In the genomic region with DNA sequence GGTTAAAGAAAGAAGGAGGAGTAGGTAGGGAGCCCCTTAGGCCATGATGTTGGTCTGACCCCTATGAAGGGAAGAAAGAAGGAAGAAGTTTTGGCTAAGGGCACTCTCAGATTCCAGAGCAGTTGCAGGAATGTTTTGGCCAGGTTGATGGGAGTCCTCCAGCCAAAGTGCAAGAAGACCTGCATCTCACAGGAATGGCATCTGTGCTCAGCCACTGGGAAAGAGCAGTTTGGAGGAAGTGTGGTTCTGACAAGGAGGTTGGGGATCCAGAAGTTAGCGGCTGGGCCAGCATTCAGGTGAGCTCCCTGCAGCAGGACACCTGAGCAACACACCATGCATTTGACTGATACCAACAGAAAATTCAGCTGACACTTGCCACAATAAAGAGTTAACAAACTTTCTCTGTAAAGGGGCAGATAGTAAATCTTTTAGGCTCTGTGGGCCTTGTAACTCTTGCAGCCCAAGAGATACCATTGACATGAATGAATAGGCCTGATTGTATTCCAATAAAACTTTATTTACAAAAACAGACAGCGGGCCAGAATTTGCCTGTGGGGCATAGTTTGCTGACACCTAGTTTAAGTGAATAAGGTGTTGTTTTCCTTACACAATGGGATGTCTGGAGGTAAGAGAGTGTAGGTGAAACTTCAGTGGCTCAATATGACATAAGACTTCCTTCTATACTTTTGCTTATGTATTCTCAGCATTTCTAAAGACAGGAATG, we compare ENCODE assay signal across 2 cellular contexts.
TF ChIP-seq lines count a peak whose summit lies in the region.

No MANE protein-coding gene starts in this region.

TF ChIP-seq in HepG2, 621 proteins besides CTCF, POLR2A, EP300 and RAD21:
- TF ChIP-seq ETV6 (CRISPR knock-in tag; conservative IDR thresholded peaks at IDR 0.05): no peak
- TF ChIP-seq, protein P1, sequence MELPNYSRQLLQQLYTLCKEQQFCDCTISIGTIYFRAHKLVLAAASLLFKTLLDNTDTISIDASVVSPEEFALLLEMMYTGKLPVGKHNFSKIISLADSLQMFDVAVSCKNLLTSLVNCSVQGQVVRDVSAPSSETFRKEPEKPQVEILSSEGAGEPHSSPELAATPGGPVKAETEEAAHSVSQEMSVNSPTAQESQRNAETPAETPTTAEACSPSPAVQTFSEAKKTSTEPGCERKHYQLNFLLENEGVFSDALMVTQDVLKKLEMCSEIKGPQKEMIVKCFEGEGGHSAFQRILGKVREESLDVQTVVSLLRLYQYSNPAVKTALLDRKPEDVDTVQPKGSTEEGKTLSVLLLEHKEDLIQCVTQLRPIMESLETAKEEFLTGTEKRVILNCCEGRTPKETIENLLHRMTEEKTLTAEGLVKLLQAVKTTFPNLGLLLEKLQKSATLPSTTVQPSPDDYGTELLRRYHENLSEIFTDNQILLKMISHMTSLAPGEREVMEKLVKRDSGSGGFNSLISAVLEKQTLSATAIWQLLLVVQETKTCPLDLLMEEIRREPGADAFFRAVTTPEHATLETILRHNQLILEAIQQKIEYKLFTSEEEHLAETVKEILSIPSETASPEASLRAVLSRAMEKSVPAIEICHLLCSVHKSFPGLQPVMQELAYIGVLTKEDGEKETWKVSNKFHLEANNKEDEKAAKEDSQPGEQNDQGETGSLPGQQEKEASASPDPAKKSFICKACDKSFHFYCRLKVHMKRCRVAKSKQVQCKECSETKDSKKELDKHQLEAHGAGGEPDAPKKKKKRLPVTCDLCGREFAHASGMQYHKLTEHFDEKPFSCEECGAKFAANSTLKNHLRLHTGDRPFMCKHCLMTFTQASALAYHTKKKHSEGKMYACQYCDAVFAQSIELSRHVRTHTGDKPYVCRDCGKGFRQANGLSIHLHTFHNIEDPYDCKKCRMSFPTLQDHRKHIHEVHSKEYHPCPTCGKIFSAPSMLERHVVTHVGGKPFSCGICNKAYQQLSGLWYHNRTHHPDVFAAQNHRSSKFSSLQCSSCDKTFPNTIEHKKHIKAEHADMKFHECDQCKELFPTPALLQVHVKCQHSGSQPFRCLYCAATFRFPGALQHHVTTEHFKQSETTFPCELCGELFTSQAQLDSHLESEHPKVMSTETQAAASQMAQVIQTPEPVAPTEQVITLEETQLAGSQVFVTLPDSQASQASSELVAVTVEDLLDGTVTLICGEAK (IDR thresholded peaks at IDR 0.05): no peak
- TF ChIP-seq, protein P1 (CRISPR knock-in tag; IDR thresholded peaks at IDR 0.05): peak; percentile 75; the same call in 1 of the 2 replicates

TF ChIP-seq in GM12878, 131 proteins besides CTCF, POLR2A, EP300 and RAD21:
- no peak for TF ChIP-seq ZNF274 (IDR thresholded peaks at IDR 0.05; ENCODE audit: insufficient read depth, insufficient read length)
- TF ChIP-seq TCF12 (IDR thresholded peaks at IDR 0.05; ENCODE audit: low read depth, low read length): no peak
- TF ChIP-seq, protein P1 (IDR thresholded peaks at IDR 0.05; ENCODE audit: borderline replicate concordance): peak; percentile 83; the same call in 1 of the 2 replicates
- no peak for TF ChIP-seq CBX5 (IDR thresholded peaks at IDR 0.05; ENCODE audit: low read depth)
- TF ChIP-seq MXI1 (IDR thresholded peaks at IDR 0.05; ENCODE audit: low read depth, low read length): no peak
- TF ChIP-seq SMAD5 (IDR thresholded peaks at IDR 0.05; ENCODE audit: low read depth): no peak
